2 cellular contexts compared by ENCODE assay signal in genomic region chr1:197200468-197200899, GRCh38.
TF ChIP-seq lines count a peak whose summit lies in the region.

No MANE protein-coding gene starts in this region.

TF ChIP-seq in GM23338, 12 proteins besides CTCF, POLR2A, EP300 and RAD21 (continued from another document):
- TF ChIP-seq ZNF462 (CRISPR knock-in tag; IDR thresholded peaks at IDR 0.05) (no peak), NANOG (IDR thresholded peaks at IDR 0.05; ENCODE audit: borderline replicate concordance) (no peak), REST (IDR thresholded peaks at IDR 0.05; ENCODE audit: unreplicated experiment) (no peak), ZNF331 (CRISPR knock-in tag; IDR thresholded peaks at IDR 0.05; ENCODE audit: low read depth) (no peak)

TF ChIP-seq in SK-N-SH treated with all-trans-retinoic acid at 6 μM for 48 hours, 23 proteins besides CTCF, POLR2A, EP300 and RAD21 (continued from another document):
- TF ChIP-seq ZNF70 (CRISPR knock-in tag; IDR thresholded peaks at IDR 0.05) (no peak), ZC3H10 (CRISPR knock-in tag; IDR thresholded peaks at IDR 0.05) (no peak), GLIS3 (CRISPR knock-in tag; IDR thresholded peaks at IDR 0.05) (no peak)
